8 cellular contexts compared by ENCODE assay signal in genomic region chr4:108166441-108167315, GRCh38. TPM values are rescaled to one million over a fixed set of nuclear protein-coding genes. Genes with fewer than 3 reads are reported as not detected.
DNase-seq lines count a peak whose midpoint lies in the region; ATAC-seq, FAIRE-seq and TF ChIP-seq lines count a peak whose summit lies in the region.

No MANE protein-coding gene starts in this region.

- BruUV-seq in GM12878 (replicated peaks; lab: Mats Ljungman, UMichigan) = no TSS peak

- no peak for TF ChIP-seq CTCF in DND-41 (IDR thresholded peaks at IDR 0.05; ENCODE audit: borderline replicate concordance, extremely low read depth, low read length, poor library complexity, severe bottlenecking)
- no peak for TF ChIP-seq CTCF in GM12878 (IDR thresholded peaks at IDR 0.05 in 2 of 3, conservative IDR thresholded peaks at IDR 0.05 in 1 of 3; ENCODE audit: control insufficient read depth in 2 of 3, extremely low read depth in 1 of 3, insufficient read depth in 1 of 3, low read depth in 3 of 3, low read length in 3 of 3)
- TF ChIP-seq CTCF in right lobe of liver (IDR thresholded peaks at IDR 0.05) = no peak

- TF ChIP-seq EP300 in GM12878 (IDR thresholded peaks at IDR 0.05; ENCODE audit: borderline replicate concordance in 1 of 2, control insufficient read depth in 1 of 2, low read depth in 2 of 2, low read length in 2 of 2) = no peak

- H3K4me2 ChIP-seq in DND-41 (ENCODE audit: insufficient read depth, low read length) = peak overlapping the region; percentile 65
- peak overlapping the region; percentile 84 for H3K4me2 ChIP-seq in GM12878 (ENCODE audit: control insufficient read depth, insufficient read depth)

- intact Hi-C loops in GM12878 (cut with micrococcal nuclease; ENCODE audit: unreplicated experiment) (loop anchor here (5.0 kb wide), 1 partner anchor 49 kb away; no protein-coding TSS in a partner anchor), right lobe of liver (cut with DNase I) (no loop called here)

- RAD21 ChIA-PET in GM12878 (lab: Charles Lee; ENCODE audit: unreplicated experiment) = interaction anchor here (1.1 to 1.5 kb wide), 2 partner anchors 20 to 136 kb away, joined by 3 read pairs; no protein-coding TSS in a partner anchor

- H3K9ac ChIP-seq in DND-41 (ENCODE audit: low read depth, low read length) (peak overlapping the region; percentile 95), GM12878 (ENCODE audit: control insufficient read depth, insufficient read depth, low read length) (no peak overlapping the region; the same call in 1 of the 2 replicates)

- H3K36me3 ChIP-seq in DND-41 (ENCODE audit: insufficient read depth, low read length) = peaks cover 49% of the 10 kb centered on the region
- no peaks in the 10 kb centered on the region for H3K36me3 ChIP-seq in GM12878 (ENCODE audit: control insufficient read depth in 2 of 2, insufficient read depth in 2 of 2, low read length in 1 of 2)
- no peaks in the 10 kb centered on the region for H3K36me3 ChIP-seq in right lobe of liver

- no peak for FAIRE-seq in GM12878 (lab: Jason Lieb, UNC)

- TF ChIP-seq POLR2A in GM12878 (IDR thresholded peaks at IDR 0.05; ENCODE audit: low read depth, low read length) = no peak
- TF ChIP-seq POLR2A in right lobe of liver (IDR thresholded peaks at IDR 0.05) = no peak

- H3K27me3 ChIP-seq in DND-41 (ENCODE audit: insufficient read depth, low read length, poor library complexity) = no peaks in the 10 kb centered on the region
- peaks cover 5 to 32% of the 10 kb centered on the region in 2 experiments for H3K27me3 ChIP-seq in GM12878 (replicated peaks in 1 of 2; ENCODE audit: control insufficient read depth in 2 of 2, insufficient read depth in 2 of 2, low read length in 1 of 2)
- H3K27me3 ChIP-seq in right lobe of liver = peaks cover 10 to 50% of the 10 kb centered on the region in 2 donors

- TF ChIP-seq RAD21 in GM12878 (IDR thresholded peaks at IDR 0.05; ENCODE audit: insufficient read depth, low read depth, low read length) = no peak

- H3K4me3 ChIP-seq in DND-41 (ENCODE audit: low read depth in 1 of 2, low read length in 2 of 2) (peak overlapping the region; percentile 45 to 64), GM12878 (peak overlapping the region; percentile 78), right lobe of liver (no peak overlapping the region)

- H3K27ac ChIP-seq in DND-41 (ENCODE audit: low read length) = peak overlapping the region; percentile 95
- no peak overlapping the region for H3K27ac ChIP-seq in GM12878 (ENCODE audit: control insufficient read depth, insufficient read depth)
- H3K27ac ChIP-seq in right lobe of liver = no peak overlapping the region

- ATAC-seq in DND-41 (ENCODE audit: insufficient read depth, low read depth) (peak; percentile 20), HG03045 (IDR thresholded peaks at IDR 0.05; ENCODE audit: unreplicated experiment) (peak; percentile 33), GM12878 (peak; percentile 46), right lobe of liver (peak; percentile 22 to 39 (median 34))

- no peaks in the 10 kb centered on the region for H3K9me3 ChIP-seq in DND-41 (ENCODE audit: insufficient read depth, low read length, severe bottlenecking)
- no peaks in the 10 kb centered on the region for H3K9me3 ChIP-seq in GM12878 (replicated peaks; ENCODE audit: control insufficient read depth, insufficient read depth, low read length)
- H3K9me3 ChIP-seq in right lobe of liver = no peaks in the 10 kb centered on the region

- H2AFZ ChIP-seq in DND-41 (ENCODE audit: low read depth, low read length) (no peak overlapping the region), GM12878 (ENCODE audit: control insufficient read depth, low read depth, low read length) (peak overlapping the region; percentile 49)

- peak; percentile 73 for DNase-seq in DND-41
- peak in 4 of 5 donors; percentile 27 to 76 (median 46) for DNase-seq in T-helper 1 cell
- no peak for DNase-seq in GM12878 (ENCODE audit: low read depth, low spot score)
- DNase-seq in right lobe of liver = no peak
- peak; percentile 54 to 66 for DNase-seq in stimulated activated CD8-positive, alpha-beta memory T cell treated with anti-CD3 and anti-CD28 coated beads, Interleukin-2, amount 100 ng/mL, for 48 hours (ENCODE audit: low read depth in 2 of 2)
- DNase-seq in SIG-M5 (lab: John Stamatoyannopoulos, UW) = no peak
- no peak for DNase-seq in GF-D8 (lab: John Stamatoyannopoulos, UW)

- in situ Hi-C loops in GM12878 (cut with MboI) = loop anchor here (25.0 kb wide), 1 partner anchor 454 kb away; the partner anchor contains the start of gene PAPSS1

- CTCF ChIA-PET in GM12878 (lab: Yijun Ruan, JAX) = no interaction called here

- POLR2A ChIA-PET in GM12878 (lab: Charles Lee) = no interaction called here

- SMC1A ChIA-PET in GM12878 (lab: Charles Lee; ENCODE audit: uncharacterized antibody, unreplicated experiment) = no interaction called here

- WGBS in GM12878 (ENCODE audit: insufficient coverage, insufficient replicate concordance, low lambda C conversion rate, missing lambda C conversion rate) = 4% methylated on average over 55 of the region's 58 CpGs
- 5% methylated on average over 27 of the region's 58 CpGs for WGBS in right lobe of liver (ENCODE audit: insufficient coverage, low coverage, low lambda C conversion rate, missing lambda C conversion rate)

- H4K20me1 ChIP-seq in DND-41 (ENCODE audit: insufficient read depth, low read length) (peaks cover 46% of the 10 kb centered on the region), GM12878 (ENCODE audit: control insufficient read depth, insufficient read depth) (no peaks in the 10 kb centered on the region; the same call in 1 of the 2 replicates)

- peaks cover 55% of the 10 kb centered on the region for H3K4me1 ChIP-seq in DND-41 (ENCODE audit: insufficient read depth, low read length)
- H3K4me1 ChIP-seq in GM12878 (ENCODE audit: control insufficient read depth, insufficient read depth, low read length) = no peaks in the 10 kb centered on the region; the same call in 1 of the 2 replicates
- peaks cover 0 to 19% (median 0%) of the 10 kb centered on the region in 4 donors for H3K4me1 ChIP-seq in right lobe of liver

- peaks cover 93% of the 10 kb centered on the region for H3K79me2 ChIP-seq in DND-41 (ENCODE audit: insufficient read depth, low read length)
- no peaks in the 10 kb centered on the region; the same call in 1 of the 2 replicates for H3K79me2 ChIP-seq in GM12878 (ENCODE audit: control insufficient read depth, insufficient read depth, low read length)

TF ChIP-seq in GM12878, 131 proteins besides CTCF, POLR2A, EP300 and RAD21 (continues in another document):
- TF ChIP-seq BCL11A (IDR thresholded peaks at IDR 0.05; ENCODE audit: low read depth, low read length) (no peak), NRF1 (conservative IDR thresholded peaks at IDR 0.05; ENCODE audit: low read depth, low read length) (no peak), LARP7 (IDR thresholded peaks at IDR 0.05) (no peak), BACH1 (IDR thresholded peaks at IDR 0.05; ENCODE audit: borderline replicate concordance) (0 out of 2 replicates have a peak, but pooled peaks have one; percentile 35), BCLAF1 (IDR thresholded peaks at IDR 0.05) (no peak), KAT2A (conservative IDR thresholded peaks at IDR 0.05; ENCODE audit: control insufficient read depth, low read depth, low read length) (no peak), NR2F1 (conservative IDR thresholded peaks at IDR 0.05) (0 out of 2 replicates have a peak, but pooled peaks have one; percentile 11), YBX1 (IDR thresholded peaks at IDR 0.05) (no peak)

RNA-seq across cellular contexts. Expression of gene LEF1, which starts 2.1 kb away (rescaled TPM):
- total RNA-seq in GM12878 (2013; cell fraction: nucleolus; rRNA removed) = 14.4 and 16.8 TPM in 2 replicates
- total RNA-seq in GM12878 (2014; rRNA removed) = 22.7 and 23.9 TPM in 2 replicates
- 24.3 and 24.5 TPM in 2 replicates for total RNA-seq in GM12878 (2014; rRNA removed; fragmentation: Illumina TruSeq; extraction: Trizol)
- total RNA-seq in GM12878 (2021) = 18.0 and 18.4 TPM in 2 replicates
- 8.4 TPM for polyA plus RNA-seq in GM12878 (2011; ENCODE audit: low read depth)
- polyA plus RNA-seq in GM12878 (2011; rRNA removed) = 10.4 and 12.7 TPM in 2 replicates
- 9.4 and 10.7 TPM in 2 replicates for polyA plus RNA-seq in GM12878 (2011; cell fraction: cytosol; rRNA removed)
- 7.4 and 9.6 TPM in 2 replicates for polyA plus RNA-seq in GM12878 (2011; cell fraction: nucleus; rRNA removed)
- polyA plus RNA-seq in GM12878 (2012) = 10.2 and 12.1 TPM in 2 replicates
- polyA plus RNA-seq in GM12878 (2014; fragmentation: Illumina TruSeq; extraction: Trizol) = 38.1 and 53.6 TPM in 2 replicates
- 10 to 100 TPM; 10.2 to 10.5 TPM for polyA plus RNA-seq in GM12878 (2014; fragmentation: Nextera tagmentation; extraction: Ambion mirVana)
- polyA plus RNA-seq in GM12878 (2014; rRNA removed) = 14.9 and 20.5 TPM in 2 replicates
- 10 to 100 TPM; 16.7 to 23.5 TPM for polyA plus RNA-seq in GM12878 (2016; fragmentation: Nextera tagmentation; extraction: Ambion mirVana)
- 15.9 and 18.7 TPM in 2 replicates for polyA minus RNA-seq in GM12878 (2011; rRNA and poly(A)+ RNA removed)
- 2.7 and 3.7 TPM in 2 replicates for polyA minus RNA-seq in GM12878 (2011; cell fraction: cytosol; rRNA and poly(A)+ RNA removed)
- polyA minus RNA-seq in GM12878 (2011; cell fraction: nucleus; rRNA and poly(A)+ RNA removed) = 6.0 and 11.5 TPM in 2 replicates
- under 1 TPM in 5 of 6 experiments, not detected in 1; 0.19 to 0.66 (median 0.42) TPM for total RNA-seq in right lobe of liver

Comparison
In these comparisons a context has a peak if more than half of its experiments do, and no peak if none do; other contexts are left out.
1. DNase-seq: peak in DND-41 (single experiment), T-helper 1 cell (4 of 5) and stimulated activated CD8-positive, alpha-beta memory T cell treated with anti-CD3 and anti-CD28 coated beads, Interleukin-2, amount 100 ng/mL, for 48 hours (2 of 2); none in GM12878 (single experiment), right lobe of liver (0 of 3), SIG-M5 (single experiment) and GF-D8 (single experiment).
2. H3K4me3 ChIP-seq: peak in DND-41 (2 of 2) and GM12878 (single experiment); none in right lobe of liver (0 of 3).
3. RNA of gene LEF1, which starts 2.1 kb away (total RNA-seq): 14.4 to 24.5 TPM in GM12878; 0.19 to 0.66 TPM in right lobe of liver; every median in the first group is over 4 times any median in the second.
4. Peak in every context shown above with its lines, with median percentiles within 50 percentile points of each other: ATAC-seq.